Comparison of ENCODE assay signal across 22 cellular contexts in genomic region chr5:119280380-119280779, GRCh38.
A peak's percentile ranks its signal among the peaks of the same experiment; 100 is the strongest.
DNase-seq lines count a peak whose midpoint lies in the region; ATAC-seq and TF ChIP-seq lines count a peak whose summit lies in the region.
"Had no signal": no experiment of that assay in that cellular context is flagged by ENCODE, and none has a peak within 500 bp of the region (broad histone marks: within the 10 kb centered on the region; RNA-seq: fewer than 3 reads in every experiment).

No MANE protein-coding gene starts in this region.

- TF ChIP-seq CTCF in HFFc6 (IDR thresholded peaks at IDR 0.05) = no peak
- TF ChIP-seq CTCF in OCI-LY7 (conservative IDR thresholded peaks at IDR 0.05; ENCODE audit: low read length) = no peak

- no peak overlapping the region for H2AFZ ChIP-seq in OCI-LY7 (ENCODE audit: low read length)

- no peak overlapping the region for H3K27ac ChIP-seq in OCI-LY7 (ENCODE audit: low read depth, low read length, poor library complexity, severe bottlenecking)
- H3K27ac ChIP-seq: adrenal gland, brain microvascular endothelial cell, C4-2B, colonic mucosa, esophagus squamous epithelium, gastroesophageal sphincter, prostate gland had no signal

- no peaks in the 10 kb centered on the region for H3K27me3 Mint-ChIP-seq in activated T-cell treated with anti-CD3 and anti-CD28 coated beads, Interleukin-2, amount 50 U/mL, for 24 hours
- H3K27me3 Mint-ChIP-seq in IgD-negative memory B cell = no peaks in the 10 kb centered on the region
- no peaks in the 10 kb centered on the region for H3K27me3 Mint-ChIP-seq in activated T-helper 17 cell treated with anti-CD3 and anti-CD28 coated beads, Interleukin-2, amount 50 U/mL, for 72 hours
- peaks cover 0 to 2% (median 0%) of the 10 kb centered on the region in 5 donors for H3K27me3 Mint-ChIP-seq in naive thymus-derived CD8-positive, alpha-beta T cell
- H3K27me3 Mint-ChIP-seq in HFFc6 (ENCODE audit: insufficient read depth) = no peaks in the 10 kb centered on the region; the same call in 1 of the 2 replicates

- CTCF ChIA-PET in OCI-LY7 (lab: Charles Lee; ENCODE audit: unreplicated experiment) = no interaction called here

- no peak overlapping the region; the same call in 1 of the 2 replicates for H3K4me2 ChIP-seq in OCI-LY7 (ENCODE audit: low read length)

- H3K36me3 Mint-ChIP-seq in activated T-cell treated with anti-CD3 and anti-CD28 coated beads, Interleukin-2, amount 50 U/mL, for 24 hours (ENCODE audit: low read depth) = peaks cover 84% of the 10 kb centered on the region
- H3K36me3 Mint-ChIP-seq in IgD-negative memory B cell (peaks cover 8% of the 10 kb centered on the region), HFFc6 (ENCODE audit: low read depth) (no peaks in the 10 kb centered on the region)
- peaks cover 97% of the 10 kb centered on the region for H3K36me3 Mint-ChIP-seq in activated T-helper 17 cell treated with anti-CD3 and anti-CD28 coated beads, Interleukin-2, amount 50 U/mL, for 72 hours (ENCODE audit: low read depth)
- peaks cover 0 to 37% (median 11%) of the 10 kb centered on the region in 3 donors for H3K36me3 Mint-ChIP-seq in naive thymus-derived CD8-positive, alpha-beta T cell

- no peak overlapping the region for H3K4me3 ChIP-seq in OCI-LY7 (ENCODE audit: low read depth, low read length, poor library complexity, severe bottlenecking)
- H3K4me3 ChIP-seq: adrenal gland, colonic mucosa, esophagus squamous epithelium, gastroesophageal sphincter, prostate gland had no signal

- ATAC-seq in activated T-helper 17 cell treated with anti-CD3 and anti-CD28 coated beads, Interleukin-2, amount 50 U/mL, for 72 hours (replicated peaks) = no peak
- no peak for ATAC-seq in naive thymus-derived CD8-positive, alpha-beta T cell
- ATAC-seq: gastroesophageal sphincter had no signal

- H3K9me3 ChIP-seq in OCI-LY7 (ENCODE audit: low read length) = no peaks in the 10 kb centered on the region
- H3K9me3 ChIP-seq: adrenal gland, colonic mucosa, esophagus squamous epithelium, gastroesophageal sphincter, prostate gland had no signal

- peaks cover 9% of the 10 kb centered on the region for H3K36me3 ChIP-seq in OCI-LY7 (ENCODE audit: insufficient read depth, low read length)
- H3K36me3 ChIP-seq: adrenal gland, brain microvascular endothelial cell, colonic mucosa, esophagus squamous epithelium, gastroesophageal sphincter, prostate gland had no signal

- peak overlapping the region; percentile 96 for H3K27ac Mint-ChIP-seq in activated T-cell treated with anti-CD3 and anti-CD28 coated beads, Interleukin-2, amount 50 U/mL, for 24 hours
- peak overlapping the region; percentile 53 to 96 (median 71) for H3K27ac Mint-ChIP-seq in IgD-negative memory B cell
- peak overlapping the region; percentile 64 for H3K27ac Mint-ChIP-seq in activated T-helper 17 cell treated with anti-CD3 and anti-CD28 coated beads, Interleukin-2, amount 50 U/mL, for 72 hours
- peak overlapping the region in 9 of 10 donors; percentile 76 to 98 (median 94) for H3K27ac Mint-ChIP-seq in naive thymus-derived CD8-positive, alpha-beta T cell
- H3K27ac Mint-ChIP-seq in HFFc6 = no peak overlapping the region
- H3K27ac Mint-ChIP-seq: endodermal cell had no signal

- H3K4me1 ChIP-seq in OCI-LY7 (ENCODE audit: insufficient read depth, low read length, poor library complexity, severe bottlenecking) = peaks cover 87% of the 10 kb centered on the region
- H3K4me1 ChIP-seq: adrenal gland, colonic mucosa, prostate gland had no signal

- intact Hi-C loops in OCI-LY7 (cut with micrococcal nuclease; ENCODE audit: unreplicated experiment) = no loop called here

- peak overlapping the region; percentile 41 for H3K4me3 Mint-ChIP-seq in activated T-cell treated with anti-CD3 and anti-CD28 coated beads, Interleukin-2, amount 50 U/mL, for 24 hours
- H3K4me3 Mint-ChIP-seq in IgD-negative memory B cell = peak overlapping the region in 2 of 4 donors; percentile 33 to 74
- peak overlapping the region; percentile 73 for H3K4me3 Mint-ChIP-seq in activated T-helper 17 cell treated with anti-CD3 and anti-CD28 coated beads, Interleukin-2, amount 50 U/mL, for 72 hours
- peak overlapping the region; percentile 27 to 100 (median 71) for H3K4me3 Mint-ChIP-seq in naive thymus-derived CD8-positive, alpha-beta T cell
- H3K4me3 Mint-ChIP-seq in HFFc6 = no peak overlapping the region
- H3K4me3 Mint-ChIP-seq: endodermal cell had no signal

- no peak for DNase-seq in activated T-cell treated with anti-CD3 and anti-CD28 coated beads, Interleukin-2, amount 50 U/mL, for 24 hours
- no peak for DNase-seq in activated T-cell treated with anti-CD3 and anti-CD28 coated beads for 4 hours
- no peak for DNase-seq in naive thymus-derived CD8-positive, alpha-beta T cell
- DNase-seq in HFFc6 = no peak
- DNase-seq in OCI-LY7 (ENCODE audit: low spot score) = no peak
- DNase-seq in islet precursor cell = no peak
- DNase-seq: activated CD4-positive, alpha-beta T cell treated with anti-CD3 and anti-CD28 coated beads for 48 hours; adrenal gland; brain microvascular endothelial cell; colonic mucosa; DMS53; endodermal cell; esophagus squamous epithelium; hypothalamus; MM.1S; NCI-H1436; NCI-H524 treated with DMSO at 0.1 percent for 48 hours had no signal

- H3K79me2 ChIP-seq in OCI-LY7 (ENCODE audit: insufficient read depth, low read depth, low read length) = peaks cover 51% of the 10 kb centered on the region

- no peaks in the 10 kb centered on the region for H3K9me2 ChIP-seq in OCI-LY7 (ENCODE audit: insufficient read depth, low read length)

- H4K20me1 ChIP-seq in OCI-LY7 (ENCODE audit: insufficient read depth, low read length) = peaks cover 9% of the 10 kb centered on the region; the same call in 1 of the 2 replicates

- no peaks in the 10 kb centered on the region for H3K9me3 Mint-ChIP-seq in activated T-cell treated with anti-CD3 and anti-CD28 coated beads, Interleukin-2, amount 50 U/mL, for 24 hours
- H3K9me3 Mint-ChIP-seq in IgD-negative memory B cell (no peaks in the 10 kb centered on the region), HFFc6 (no peaks in the 10 kb centered on the region)
- H3K9me3 Mint-ChIP-seq in activated T-helper 17 cell treated with anti-CD3 and anti-CD28 coated beads, Interleukin-2, amount 50 U/mL, for 72 hours = no peaks in the 10 kb centered on the region
- H3K9me3 Mint-ChIP-seq in naive thymus-derived CD8-positive, alpha-beta T cell = peaks cover 0 to 5% (median 0%) of the 10 kb centered on the region in 9 donors
- H3K9me3 Mint-ChIP-seq: endodermal cell had no signal

- peaks cover 97% of the 10 kb centered on the region for H3K4me1 Mint-ChIP-seq in activated T-cell treated with anti-CD3 and anti-CD28 coated beads, Interleukin-2, amount 50 U/mL, for 24 hours (ENCODE audit: low read depth)
- H3K4me1 Mint-ChIP-seq in IgD-negative memory B cell = peaks cover 76 to 82% (median 77%) of the 10 kb centered on the region in 3 donors
- peaks cover 69% of the 10 kb centered on the region for H3K4me1 Mint-ChIP-seq in activated T-helper 17 cell treated with anti-CD3 and anti-CD28 coated beads, Interleukin-2, amount 50 U/mL, for 72 hours
- peaks cover 49 to 99% (median 97%) of the 10 kb centered on the region in 4 donors for H3K4me1 Mint-ChIP-seq in naive thymus-derived CD8-positive, alpha-beta T cell
- peaks cover 13% of the 10 kb centered on the region for H3K4me1 Mint-ChIP-seq in HFFc6 (ENCODE audit: low read depth)

- BruUV-seq in OCI-LY7 (replicated peaks; lab: Mats Ljungman, UMichigan) = no TSS peak

- POLR2A ChIA-PET in naive thymus-derived CD8-positive, alpha-beta T cell (lab: Charles Lee) = interaction anchor here (0.8 to 1.8 kb wide), 3 partner anchors 12 to 49 kb away, joined by 3 to 5 read pairs (median 4); no protein-coding TSS in a partner anchor
- POLR2A ChIA-PET in OCI-LY7 (lab: Charles Lee) = interaction anchor here (0.6 to 1.8 kb wide), 7 partner anchors 10 to 679 kb away, joined by 3 to 13 read pairs (median 5); no protein-coding TSS in a partner anchor
